Comparison of ENCODE assay signal across 1 cellular context in genomic region chr10:64076322-64076940, GRCh38.
TF ChIP-seq lines count a peak whose summit lies in the region.

No MANE protein-coding gene starts in this region.

TF ChIP-seq in GM23338, 12 proteins besides CTCF, POLR2A, EP300 and RAD21:
- TF ChIP-seq ZNF331 (CRISPR knock-in tag; IDR thresholded peaks at IDR 0.05; ENCODE audit: low read depth) (no peak), POLR2AphosphoS5 (IDR thresholded peaks at IDR 0.05; ENCODE audit: low read depth) (no peak), EZH2 (IDR thresholded peaks at IDR 0.05; ENCODE audit: low read depth, unreplicated experiment) (no peak), NANOG (IDR thresholded peaks at IDR 0.05; ENCODE audit: borderline replicate concordance) (no peak), ZNF462 (CRISPR knock-in tag; IDR thresholded peaks at IDR 0.05) (no peak), EZH2phosphoT487 (IDR thresholded peaks at IDR 0.05; ENCODE audit: unreplicated experiment) (no peak), STAT1 (IDR thresholded peaks at IDR 0.05; ENCODE audit: unreplicated experiment) (no peak), REST (IDR thresholded peaks at IDR 0.05; ENCODE audit: unreplicated experiment) (no peak), ETS1 (IDR thresholded peaks at IDR 0.05) (no peak), CREB1 (CRISPR knock-in tag; IDR thresholded peaks at IDR 0.05; ENCODE audit: low read depth) (no peak), ZNF114 (CRISPR knock-in tag; IDR thresholded peaks at IDR 0.05) (no peak), JUNB (IDR thresholded peaks at IDR 0.05; ENCODE audit: unreplicated experiment) (no peak)
